8 cellular contexts compared by ENCODE assay signal in the genomic region with DNA sequence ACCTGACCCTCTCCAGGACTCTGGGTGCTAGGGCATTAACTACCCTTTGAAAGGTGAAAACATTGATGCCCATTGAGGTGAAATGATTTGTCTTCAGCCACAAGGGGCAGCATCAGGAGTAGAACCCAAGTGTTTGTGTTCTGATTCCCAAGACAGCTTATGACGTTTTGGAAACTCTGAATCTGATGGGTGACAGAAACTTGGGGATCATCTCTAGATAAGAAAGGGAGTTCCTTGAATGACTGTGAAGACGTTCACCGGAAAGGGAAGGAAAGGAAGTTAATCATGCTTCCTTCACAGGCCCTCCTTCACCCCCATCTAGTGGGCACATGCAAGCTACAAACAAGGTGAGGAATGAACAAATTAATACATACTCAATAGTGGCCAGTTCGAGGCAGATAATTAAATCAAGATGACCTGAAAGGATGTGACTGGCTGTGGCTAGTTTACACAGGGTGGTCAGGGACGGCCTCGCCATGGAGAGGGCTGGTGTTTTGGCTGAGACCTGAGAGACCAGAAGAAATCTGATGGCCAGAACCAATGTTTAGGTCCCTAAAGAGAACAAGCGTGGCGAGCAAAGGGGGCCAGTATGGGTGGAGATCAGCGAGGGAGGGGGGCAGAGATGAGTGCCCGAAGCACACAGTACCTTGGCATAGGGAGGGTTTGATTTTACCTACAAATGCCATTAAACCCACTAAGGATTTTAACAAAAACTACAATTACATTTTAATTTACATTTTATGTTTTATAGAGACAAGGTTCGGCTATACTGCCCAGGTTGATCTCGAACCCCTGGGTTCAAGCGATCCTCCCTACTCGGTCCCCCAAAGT. TPM values are rescaled to one million over a fixed set of nuclear protein-coding genes. Genes with fewer than 3 reads are reported as not detected.
A peak's percentile ranks its signal among the peaks of the same experiment; 100 is the strongest.
DNase-seq lines count a peak whose midpoint lies in the region; ATAC-seq and TF ChIP-seq lines count a peak whose summit lies in the region.

No MANE protein-coding gene starts in this region.

- H3K27ac Mint-ChIP-seq in activated CD8-positive, alpha-beta T cell treated with anti-CD3 and anti-CD28 coated beads for 36 hours = peak overlapping the region; percentile 99
- H3K27ac Mint-ChIP-seq in naive B cell = peak overlapping the region; percentile 78 to 99 (median 94)

- intact Hi-C loops in Right ventricle myocardium inferior (cut with DNase I) (loop anchor here (2.0 to 10.0 kb wide), 4 partner anchors 107 to 321 kb away; partner anchors contain the start of gene PPARGC1B), stomach (cut with DNase I; ENCODE audit: low total_unique reads) (no loop called here)
- intact Hi-C loops in activated CD8-positive, alpha-beta T cell treated with anti-CD3 and anti-CD28 coated beads for 36 hours (cut with micrococcal nuclease) = loop anchor here (1.0 to 10.0 kb wide), 2 partner anchors 41 to 325 kb away; partner anchors contain the start of genes HMGXB3 and TIGD6

- peaks cover 6% of the 10 kb centered on the region for H3K36me3 Mint-ChIP-seq in activated CD8-positive, alpha-beta T cell treated with anti-CD3 and anti-CD28 coated beads for 36 hours (ENCODE audit: low read depth)
- H3K36me3 Mint-ChIP-seq in naive B cell = no peaks in the 10 kb centered on the region

- POLR2A ChIA-PET in activated CD8-positive, alpha-beta T cell treated with anti-CD3 and anti-CD28 coated beads for 36 hours (lab: Charles Lee) = interaction anchor here (0.6 to 5.5 kb wide), 9 partner anchors 10 to 311 kb away, joined by 3 to 36 read pairs (median 4); partner anchors contain the start of genes HMGXB3 and TIGD6

- H3K4me3 Mint-ChIP-seq in activated CD8-positive, alpha-beta T cell treated with anti-CD3 and anti-CD28 coated beads for 36 hours = peak overlapping the region; percentile 95
- peak overlapping the region; percentile 90 to 100 (median 97) for H3K4me3 Mint-ChIP-seq in naive B cell

- H3K27ac ChIP-seq in cardiac muscle cell (peak overlapping the region; percentile 86), epithelial cell of prostate (peak overlapping the region; percentile 89), stomach (peak overlapping the region; percentile 80 to 95 (median 93))

- no peak for TF ChIP-seq EP300 in stomach (IDR thresholded peaks at IDR 0.05)

- DNase-seq in cardiac muscle cell (ENCODE audit: low read depth in 1 of 2, low spot score in 1 of 2) (peak; percentile 15 to 75), Right ventricle myocardium inferior (ENCODE audit: missing footprints) (no peak), NCI-H510A treated with DMSO at 0.1 percent for 48 hours (lab: John Stamatoyannopoulos, UW) (peak; percentile 40), epithelial cell of prostate (ENCODE audit: low read depth, low spot score) (peak; percentile 41), naive B cell (peak; percentile 29), stomach (no peak)
- DNase-seq in activated CD8-positive, alpha-beta T cell treated with anti-CD3 and anti-CD28 coated beads for 36 hours = peak; percentile 70

- CTCF ChIA-PET in activated CD8-positive, alpha-beta T cell treated with anti-CD3 and anti-CD28 coated beads for 36 hours (lab: Charles Lee) = interaction anchor here (0.9 to 7.9 kb wide), 34 partner anchors 8 to 815 kb away, joined by 3 to 81 read pairs (median 4); partner anchors contain the start of genes HMGXB3, PPARGC1B and TIGD6

- no peaks in the 10 kb centered on the region for H3K9me3 Mint-ChIP-seq in activated CD8-positive, alpha-beta T cell treated with anti-CD3 and anti-CD28 coated beads for 36 hours
- no peaks in the 10 kb centered on the region for H3K9me3 Mint-ChIP-seq in naive B cell

- H3K36me3 ChIP-seq in cardiac muscle cell (no peaks in the 10 kb centered on the region), stomach (no peaks in the 10 kb centered on the region)

- H3K4me1 ChIP-seq in cardiac muscle cell (ENCODE audit: low read depth) (no peaks in the 10 kb centered on the region), stomach (peaks cover 11 to 21% (median 20%) of the 10 kb centered on the region in 4 donors)

- 31 to 41% (median 38%) methylated on average over 14 of the region's 14 CpGs for WGBS in stomach, 5 donors

- no peaks in the 10 kb centered on the region for H3K9me3 ChIP-seq in cardiac muscle cell (ENCODE audit: low read depth)
- no peaks in the 10 kb centered on the region for H3K9me3 ChIP-seq in stomach

- H3K4me3 ChIP-seq in cardiac muscle cell = peak overlapping the region; percentile 28
- peak overlapping the region; percentile 67 to 82 (median 80) for H3K4me3 ChIP-seq in stomach

- no peaks in the 10 kb centered on the region for H3K27me3 ChIP-seq in cardiac muscle cell
- no peaks in the 10 kb centered on the region for H3K27me3 ChIP-seq in stomach

- no peak for ATAC-seq in Right ventricle myocardium inferior
- peak; percentile 50 for ATAC-seq in activated CD8-positive, alpha-beta T cell treated with anti-CD3 and anti-CD28 coated beads for 36 hours
- ATAC-seq in naive B cell (ENCODE audit: low read depth in 2 of 2) = peak; percentile 2 to 8
- no peak for ATAC-seq in GM21737 (IDR thresholded peaks at IDR 0.05; ENCODE audit: unreplicated experiment)

- TF ChIP-seq CTCF in cardiac muscle cell (IDR thresholded peaks at IDR 0.05; ENCODE audit: low read depth, low read length) = peak; percentile 67
- TF ChIP-seq CTCF in activated CD8-positive, alpha-beta T cell treated with anti-CD3 and anti-CD28 coated beads for 36 hours (IDR thresholded peaks at IDR 0.05) = peak; percentile 79
- peak in 4 of 7 experiments; percentile 30 to 46 (median 37) for TF ChIP-seq CTCF in stomach (IDR thresholded peaks at IDR 0.05)

- no peak for TF ChIP-seq POLR2A in stomach (IDR thresholded peaks at IDR 0.05)

- no peaks in the 10 kb centered on the region for H3K27me3 Mint-ChIP-seq in activated CD8-positive, alpha-beta T cell treated with anti-CD3 and anti-CD28 coated beads for 36 hours
- no peaks in the 10 kb centered on the region for H3K27me3 Mint-ChIP-seq in naive B cell

- H3K4me1 Mint-ChIP-seq in activated CD8-positive, alpha-beta T cell treated with anti-CD3 and anti-CD28 coated beads for 36 hours (ENCODE audit: low read depth) = peaks cover 34% of the 10 kb centered on the region
- peaks cover 25 to 32% (median 32%) of the 10 kb centered on the region in 3 donors for H3K4me1 Mint-ChIP-seq in naive B cell

RNA-seq across cellular contexts. Expression of gene SLC26A2, which starts 0.9 kb away (rescaled TPM):
- total RNA-seq in cardiac muscle cell = 6.8 and 7.0 TPM in 2 replicates
- polyA plus RNA-seq in cardiac muscle cell = 3.8 and 4.4 TPM in 2 replicates
- total RNA-seq in Right ventricle myocardium inferior = 4.3 TPM
- 1 to 10 TPM; 5.0 to 5.3 TPM for total RNA-seq in activated CD8-positive, alpha-beta T cell treated with anti-CD3 and anti-CD28 coated beads for 36 hours
- polyA plus RNA-seq in naive B cell (ENCODE audit: low read depth in 6 of 6) = 1 to 10 TPM; 1.4 to 4.1 (median 2.6) TPM
- 100 to 1,000 TPM in 1 of 5 donors, 10 to 100 TPM in 1, 1 to 10 TPM in 3; 3.6 to 135 (median 8.4) TPM for total RNA-seq in stomach
- 1 to 10 TPM in 2 of 3 donors, under 1 TPM in 1; 0.81 to 7.4 (median 1.2) TPM for polyA plus RNA-seq in stomach

RNA-seq across cellular contexts. Expression of gene PDE6A, which starts 15.0 kb away (rescaled TPM):
- 0.21 TPM in 1 of 2 replicates, not detected in the other for total RNA-seq in cardiac muscle cell
- not detected in 2 replicates for polyA plus RNA-seq in cardiac muscle cell
- 0.05 TPM for total RNA-seq in Right ventricle myocardium inferior
- total RNA-seq in activated CD8-positive, alpha-beta T cell treated with anti-CD3 and anti-CD28 coated beads for 36 hours = not detected
- polyA plus RNA-seq in naive B cell (ENCODE audit: low read depth in 6 of 6) = not detected
- under 1 TPM in 1 of 5 donors, not detected in 4; under 0.01 TPM for total RNA-seq in stomach
- polyA plus RNA-seq in stomach = under 1 TPM in 1 of 3 donors, not detected in 2; 0.80 TPM

RNA-seq across cellular contexts. Expression of gene TIGD6, which starts 40.8 kb away (rescaled TPM):
- 3.5 and 7.6 TPM in 2 replicates for total RNA-seq in cardiac muscle cell
- 10.3 and 11.4 TPM in 2 replicates for polyA plus RNA-seq in cardiac muscle cell
- total RNA-seq in Right ventricle myocardium inferior = 2.4 TPM
- total RNA-seq in activated CD8-positive, alpha-beta T cell treated with anti-CD3 and anti-CD28 coated beads for 36 hours = 1 to 10 TPM; 1.2 to 2.2 TPM
- polyA plus RNA-seq in naive B cell (ENCODE audit: low read depth in 6 of 6) = 1 to 10 TPM; 3.4 to 6.4 (median 4.0) TPM
- total RNA-seq in stomach = 1 to 10 TPM in 2 of 5 donors, under 1 TPM in 2, not detected in 1; under 0.01 to 3.3 (median 1.6) TPM
- 1 to 10 TPM; 1.8 to 2.9 (median 2.9) TPM for polyA plus RNA-seq in stomach

RNA-seq across cellular contexts. Expression of gene HMGXB3, which starts 40.9 kb away (rescaled TPM):
- total RNA-seq in cardiac muscle cell = 27.8 and 51.0 TPM in 2 replicates
- 16.7 and 23.9 TPM in 2 replicates for polyA plus RNA-seq in cardiac muscle cell
- total RNA-seq in Right ventricle myocardium inferior = 14.6 TPM
- total RNA-seq in activated CD8-positive, alpha-beta T cell treated with anti-CD3 and anti-CD28 coated beads for 36 hours = 10 to 100 TPM; 30.4 to 32.6 TPM
- 10 to 100 TPM in 1 of 6 donors, 1 to 10 TPM in 5; 3.8 to 16.7 (median 9.0) TPM for polyA plus RNA-seq in naive B cell (ENCODE audit: low read depth in 6 of 6)
- 10 to 100 TPM; 17.5 to 90.6 (median 52.0) TPM for total RNA-seq in stomach
- polyA plus RNA-seq in stomach = 10 to 100 TPM in 1 of 3 donors, 1 to 10 TPM in 2; 7.9 to 15.3 (median 10.0) TPM

Comparison
In these comparisons a context has a peak if more than half of its experiments do, and no peak if none do; other contexts are left out.
1. DNase-seq: peak in cardiac muscle cell (2 of 2), NCI-H510A treated with DMSO at 0.1 percent for 48 hours (single experiment), activated CD8-positive, alpha-beta T cell treated with anti-CD3 and anti-CD28 coated beads for 36 hours (single experiment), epithelial cell of prostate (single experiment) and naive B cell (single experiment); none in Right ventricle myocardium inferior (single experiment) and stomach (single experiment).
2. ATAC-seq: peak in activated CD8-positive, alpha-beta T cell treated with anti-CD3 and anti-CD28 coated beads for 36 hours (single experiment) and naive B cell (2 of 2); none in Right ventricle myocardium inferior (single experiment) and GM21737 (single experiment).
3. Peak in every context shown above with its lines, with median percentiles within 50 percentile points of each other: H3K27ac ChIP-seq and CTCF ChIP-seq.